ENCODE assay signal across 15 cellular contexts in genomic region chr6:156980948-156981347, GRCh38.
A peak's percentile ranks its signal among the peaks of the same experiment; 100 is the strongest.
DNase-seq lines count a peak whose midpoint lies in the region; ATAC-seq, FAIRE-seq and TF ChIP-seq lines count a peak whose summit lies in the region.
"Had no signal": no experiment of that assay in that cellular context is flagged by ENCODE, and none has a peak within 500 bp of the region (broad histone marks: within the 10 kb centered on the region; RNA-seq: fewer than 3 reads in every experiment).

No MANE protein-coding gene starts in this region.

- no peak for TF ChIP-seq RAD21 in K562 (CRISPR knock-in tag; conservative IDR thresholded peaks at IDR 0.05 in 1 of 2, IDR thresholded peaks at IDR 0.05 in 1 of 2)

- H3K36me3 ChIP-seq in K562 (ENCODE audit: control insufficient read depth, insufficient read depth, low read length) (no peaks in the 10 kb centered on the region), WERI-Rb-1 (no peaks in the 10 kb centered on the region)
- H3K36me3 ChIP-seq: left ventricle myocardium inferior, SJSA1, spleen had no signal

- 72% methylated on average over 2 of the region's 2 CpGs for WGBS in K562 (ENCODE audit: insufficient coverage, low coverage, missing lambda C conversion rate)

- no peaks in the 10 kb centered on the region for H3K36me3 Mint-ChIP-seq in progenitor cell of endocrine pancreas (ENCODE audit: insufficient read depth)
- H3K36me3 Mint-ChIP-seq: CD4-positive, CD25-positive, alpha-beta regulatory T cell had no signal

- H3K9me3 ChIP-seq in K562 (replicated peaks; ENCODE audit: control insufficient read depth, insufficient read depth, low read depth, low read length) = no peaks in the 10 kb centered on the region
- H3K9me3 ChIP-seq in WERI-Rb-1 (ENCODE audit: severe bottlenecking) = no peaks in the 10 kb centered on the region
- H3K9me3 ChIP-seq: left ventricle myocardium inferior, SJSA1, spleen had no signal

- H3K27me3 Mint-ChIP-seq in progenitor cell of endocrine pancreas = no peaks in the 10 kb centered on the region
- H3K27me3 Mint-ChIP-seq: CD4-positive, CD25-positive, alpha-beta regulatory T cell had no signal

- no peak for FAIRE-seq in K562 (lab: Jason Lieb, UNC)
- FAIRE-seq: HTR-8/SVneo had no signal

- peaks cover 2 to 4% of the 10 kb centered on the region in 2 experiments; a peak in 2 of 5 replicates for H3K4me1 ChIP-seq in K562 (replicated peaks in 1 of 2; ENCODE audit: control insufficient read depth in 2 of 2, insufficient read depth in 2 of 2, low read length in 2 of 2)
- H3K4me1 ChIP-seq: SJSA1 had no signal

- no peak overlapping the region for H3K27ac ChIP-seq in K562 (ENCODE audit: extremely low read depth, low read depth, low read length)
- no peak overlapping the region for H3K27ac ChIP-seq in WERI-Rb-1
- H3K27ac ChIP-seq: left ventricle myocardium inferior, SJSA1, spleen had no signal

- H3K4me2 ChIP-seq in K562 (ENCODE audit: insufficient read depth, low read length) = no peak overlapping the region

- H3K79me2 ChIP-seq in K562 (ENCODE audit: control insufficient read depth, insufficient read depth, low read length) = peaks cover 61% of the 10 kb centered on the region

- no peaks in the 10 kb centered on the region for H3K27me3 ChIP-seq in K562 (ENCODE audit: control insufficient read depth in 2 of 2, insufficient read depth in 2 of 2, low read length in 2 of 2)
- no peaks in the 10 kb centered on the region for H3K27me3 ChIP-seq in WERI-Rb-1 (ENCODE audit: insufficient read depth, low read depth, severe bottlenecking)
- H3K27me3 ChIP-seq: SJSA1, spleen had no signal

- H3K9me3 Mint-ChIP-seq in progenitor cell of endocrine pancreas (ENCODE audit: low read depth) = no peaks in the 10 kb centered on the region
- H3K9me3 Mint-ChIP-seq: CD4-positive, CD25-positive, alpha-beta regulatory T cell had no signal

- TF ChIP-seq EP300 in K562 (IDR thresholded peaks at IDR 0.05; ENCODE audit: low read length) = no peak

- peaks cover 4% of the 10 kb centered on the region for H3K9me1 ChIP-seq in K562 (ENCODE audit: control insufficient read depth, insufficient read depth, low read length)

- in situ Hi-C loops in K562 (cut with MboI) = no loop called here

- no TSS peak for BruUV-seq in K562 (replicated peaks; lab: Mats Ljungman, UMichigan)

- H3K9ac ChIP-seq in K562 (ENCODE audit: insufficient read depth in 1 of 2, low read depth in 2 of 2, low read length in 2 of 2) = no peak overlapping the region

- ATAC-seq in K562 = peak; percentile 50; the same call in 2 of the 3 replicates
- no peak for ATAC-seq in activated CD4-positive, CD25-positive, alpha-beta regulatory T cell treated with anti-CD3 and anti-CD28 coated beads, Interleukin-2, amount 50 U/mL, for 24 hours

- peaks cover 8% of the 10 kb centered on the region for H4K20me1 ChIP-seq in K562 (replicated peaks; ENCODE audit: control insufficient read depth, insufficient read depth, low read length)

- intact Hi-C loops in K562 (cut with micrococcal nuclease) = no loop called here

- peaks cover 52% of the 10 kb centered on the region for H3K4me1 Mint-ChIP-seq in progenitor cell of endocrine pancreas (ENCODE audit: low read depth)

- no peak for TF ChIP-seq POLR2A in K562 (conservative IDR thresholded peaks at IDR 0.05)

- H3K4me3 ChIP-seq in K562 = no peak overlapping the region
- H3K4me3 ChIP-seq in WERI-Rb-1 (ENCODE audit: low read depth, low read length) = no peak overlapping the region
- H3K4me3 ChIP-seq: left ventricle myocardium inferior, SJSA1, spleen had no signal

- POLR2A ChIA-PET in HEK293T (lab: Yijun Ruan, JAX) (no interaction called here), K562 (lab: Yijun Ruan, JAX) (interaction anchor here (0.6 kb wide), 1 partner anchor 1768 kb away, joined by 3 read pairs; no protein-coding TSS in a partner anchor)

- H3K27ac Mint-ChIP-seq in progenitor cell of endocrine pancreas = peak overlapping the region; percentile 7

- H2AFZ ChIP-seq in K562 (ENCODE audit: low read depth, low read length) = no peak overlapping the region

- peak; percentile 64 for DNase-seq in NCI-H2171 treated with DMSO at 0.1 percent for 48 hours (lab: John Stamatoyannopoulos, UW)
- DNase-seq in NCI-H2171 (lab: John Stamatoyannopoulos, UW) = no peak
- DNase-seq in HEK293T (ENCODE audit: extremely low spot score) = no peak
- no peak for DNase-seq in K562 (ENCODE audit: extremely low read depth in 1 of 4, low spot score in 3 of 4)
- no peak for DNase-seq in progenitor cell of endocrine pancreas (ENCODE audit: low spot score, unreplicated experiment)
- DNase-seq in WERI-Rb-1 = no peak
- DNase-seq in activated CD4-positive, CD25-positive, alpha-beta regulatory T cell (lab: John Stamatoyannopoulos, UW) = no peak
- DNase-seq: activated effector memory CD4-positive, alpha-beta T cell treated with anti-CD3 and anti-CD28 coated beads, Interleukin-2, amount 50 U/mL, for 16 hours; CD4-positive, CD25-positive, alpha-beta regulatory T cell; left ventricle myocardium inferior; NCI-H1694; spleen had no signal

- CTCF ChIA-PET in HEK293T (lab: Yijun Ruan, JAX) = no interaction called here
- CTCF ChIA-PET in K562 (lab: Yijun Ruan, JAX; ENCODE audit: low intra/inter-chr PET ratio) = no interaction called here

- H3K4me3 Mint-ChIP-seq in progenitor cell of endocrine pancreas (ENCODE audit: low read depth) = no peak overlapping the region

- TF ChIP-seq CTCF in K562 (IDR thresholded peaks at IDR 0.05 in 2 of 3, conservative IDR thresholded peaks at IDR 0.05 in 1 of 3; ENCODE audit: insufficient read depth in 2 of 3, low read depth in 1 of 3, low read length in 3 of 3) (no peak), progenitor cell of endocrine pancreas (IDR thresholded peaks at IDR 0.05; ENCODE audit: unreplicated experiment) (no peak), WERI-Rb-1 (IDR thresholded peaks at IDR 0.05; ENCODE audit: low read depth, low read length) (no peak)

TF ChIP-seq in HEK293T, 16 proteins besides CTCF, POLR2A, EP300 and RAD21:
- no peak for TF ChIP-seq FOXA1 (IDR thresholded peaks at IDR 0.05)
- TF ChIP-seq, protein P1, sequence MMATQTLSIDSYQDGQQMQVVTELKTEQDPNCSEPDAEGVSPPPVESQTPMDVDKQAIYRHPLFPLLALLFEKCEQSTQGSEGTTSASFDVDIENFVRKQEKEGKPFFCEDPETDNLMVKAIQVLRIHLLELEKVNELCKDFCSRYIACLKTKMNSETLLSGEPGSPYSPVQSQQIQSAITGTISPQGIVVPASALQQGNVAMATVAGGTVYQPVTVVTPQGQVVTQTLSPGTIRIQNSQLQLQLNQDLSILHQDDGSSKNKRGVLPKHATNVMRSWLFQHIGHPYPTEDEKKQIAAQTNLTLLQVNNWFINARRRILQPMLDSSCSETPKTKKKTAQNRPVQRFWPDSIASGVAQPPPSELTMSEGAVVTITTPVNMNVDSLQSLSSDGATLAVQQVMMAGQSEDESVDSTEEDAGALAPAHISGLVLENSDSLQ (IDR thresholded peaks at IDR 0.05) = peak; percentile 72
- TF ChIP-seq FOXM1 (IDR thresholded peaks at IDR 0.05; ENCODE audit: borderline replicate concordance) = no peak
- no peak for TF ChIP-seq ELF4 (IDR thresholded peaks at IDR 0.05)

TF ChIP-seq in K562, 482 proteins besides CTCF, POLR2A, EP300 and RAD21 (continues in another document):
- TF ChIP-seq PBX2 (CRISPR knock-in tag; IDR thresholded peaks at IDR 0.05; ENCODE audit: low read depth) = no peak
- 0 out of 2 replicates have a peak, but pooled peaks have one; percentile 37 for TF ChIP-seq PBX2 (tag; conservative IDR thresholded peaks at IDR 0.05; ENCODE audit: low read depth)
- no peak for TF ChIP-seq SETDB1 (IDR thresholded peaks at IDR 0.05; ENCODE audit: low read length)
- TF ChIP-seq, protein P1 (IDR thresholded peaks at IDR 0.05) = peak; percentile 51
- TF ChIP-seq MAFG (tag; conservative IDR thresholded peaks at IDR 0.05) = 0 out of 2 replicates have a peak, but pooled peaks have one; percentile 38
- TF ChIP-seq NFE2 (IDR thresholded peaks at IDR 0.05; ENCODE audit: low read depth) = peak; percentile 41; the same call in 1 of the 2 replicates
- TF ChIP-seq C11orf30 (IDR thresholded peaks at IDR 0.05; ENCODE audit: low read depth) = peak; percentile 62
- peak; percentile 71 for TF ChIP-seq ZNF316 (IDR thresholded peaks at IDR 0.05)
